9 cellular contexts compared by ENCODE assay signal in the genomic region with DNA sequence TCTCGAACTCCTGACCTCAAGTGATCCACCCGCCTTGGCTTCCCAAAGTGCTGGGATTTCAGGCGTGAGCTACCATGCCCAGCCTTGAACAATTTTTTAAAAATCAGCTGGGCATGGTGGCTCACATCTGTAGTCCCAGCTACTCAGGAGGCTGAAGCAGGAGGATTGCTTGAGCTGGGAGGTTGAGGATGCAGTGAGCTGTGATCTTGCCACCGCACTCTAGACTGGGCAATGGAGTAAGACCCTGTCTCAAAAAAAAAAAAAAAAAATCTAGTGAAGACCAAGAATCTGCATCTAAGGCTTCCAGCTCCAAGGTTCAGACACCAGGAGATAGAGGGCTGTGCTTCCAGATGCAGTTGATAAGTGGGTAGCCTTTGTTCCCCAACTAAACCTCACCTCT. TPM values are rescaled to one million over a fixed set of nuclear protein-coding genes. Genes with fewer than 3 reads are reported as not detected.
"Had no signal": no experiment of that assay in that cellular context is flagged by ENCODE, and none has a peak within 500 bp of the region (broad histone marks: within the 10 kb centered on the region; RNA-seq: fewer than 3 reads in every experiment).

No MANE protein-coding gene starts in this region.

- H2AFZ ChIP-seq: GM23338 had no signal

- FAIRE-seq: H1, H54, HTR-8/SVneo had no signal

- DNase-seq: H9, HCEC 1CT, HFFc6 had no signal

- H3K4me2 ChIP-seq: GM23338 had no signal

- H3K27ac Mint-ChIP-seq: GM23338, H9, HFFc6 had no signal

- ATAC-seq: GM23338 had no signal

- H3K4me3 ChIP-seq: GM23338 had no signal

- H3K9me3 Mint-ChIP-seq: GM23338, H9, HFFc6, IgD-negative memory B cell had no signal

RNA-seq across cellular contexts. Expression of a gene that starts 22.9 kb away (rescaled TPM):
- total RNA-seq: HFFc6, HT-29 had no signal
- polyA plus RNA-seq: IgD-negative memory B cell had no signal

RNA-seq across cellular contexts. Expression of a gene that starts 29.8 kb away (rescaled TPM):
- total RNA-seq: HFFc6 had no signal
- polyA plus RNA-seq: IgD-negative memory B cell had no signal
